In genomic region chr5:172797800-172798199, GRCh38 we compare ENCODE assay signal across 10 cellular contexts. TPM values are rescaled to one million over a fixed set of nuclear protein-coding genes. Genes with fewer than 3 reads are reported as not detected.
A peak's percentile ranks its signal among the peaks of the same experiment; 100 is the strongest.
DNase-seq lines count a peak whose midpoint lies in the region; ATAC-seq and TF ChIP-seq lines count a peak whose summit lies in the region.
"Had no signal": no experiment of that assay in that cellular context is flagged by ENCODE, and none has a peak within 500 bp of the region (broad histone marks: within the 10 kb centered on the region; RNA-seq: fewer than 3 reads in every experiment).

No MANE protein-coding gene starts in this region.

- no peak overlapping the region for H3K9ac ChIP-seq in subcutaneous abdominal adipose tissue (ENCODE audit: low read length in 5 of 5)

- H3K4me1 ChIP-seq in right lobe of liver (peaks cover 0 to 20% (median 5%) of the 10 kb centered on the region in 4 donors), subcutaneous abdominal adipose tissue (ENCODE audit: control insufficient read depth in 5 of 5, insufficient read depth in 5 of 5, low read length in 5 of 5) (peaks cover 34 to 73% (median 62%) of the 10 kb centered on the region in 5 donors)

- WGBS in adipose tissue, 3 donors, result 33 to 67% (median 66%) methylated on average over 5 of the region's 5 CpGs
- 23% methylated on average over 5 of the region's 5 CpGs for WGBS in right lobe of liver (ENCODE audit: insufficient coverage, low coverage, low lambda C conversion rate, missing lambda C conversion rate)

- H3K27me3 ChIP-seq in right lobe of liver, result no peaks in the 10 kb centered on the region
- peaks cover 0 to 4% (median 0%) of the 10 kb centered on the region in 5 donors for H3K27me3 ChIP-seq in subcutaneous abdominal adipose tissue (ENCODE audit: control insufficient read depth in 5 of 5, insufficient read depth in 4 of 5, low read length in 5 of 5)

- TF ChIP-seq POLR2A in right lobe of liver (IDR thresholded peaks at IDR 0.05), result no peak

- H3K36me3 ChIP-seq in right lobe of liver (no peaks in the 10 kb centered on the region), subcutaneous abdominal adipose tissue (ENCODE audit: control insufficient read depth in 5 of 5, insufficient read depth in 5 of 5, low read length in 5 of 5) (no peaks in the 10 kb centered on the region)

- H3K27ac ChIP-seq in adipose tissue (ENCODE audit: low read depth, low read length) (peak overlapping the region; percentile 92), right lobe of liver (peak overlapping the region in 2 of 3 donors; percentile 35 to 63), subcutaneous abdominal adipose tissue (ENCODE audit: low read depth, low read length) (peak overlapping the region; percentile 76)

- no peaks in the 10 kb centered on the region for H3K9me3 ChIP-seq in right lobe of liver
- peaks cover 0 to 6% (median 0%) of the 10 kb centered on the region in 5 donors for H3K9me3 ChIP-seq in subcutaneous abdominal adipose tissue (ENCODE audit: control insufficient read depth in 5 of 5, low read length in 5 of 5)

- ATAC-seq in right lobe of liver, result peak in 2 of 4 donors; percentile 15 to 48
- ATAC-seq in GM19351 (IDR thresholded peaks at IDR 0.05; ENCODE audit: unreplicated experiment), result no peak
- no peak for ATAC-seq in GM21529 (IDR thresholded peaks at IDR 0.05; ENCODE audit: unreplicated experiment)

- no peak overlapping the region for H3K4me3 ChIP-seq in right lobe of liver
- H3K4me3 ChIP-seq in subcutaneous abdominal adipose tissue (ENCODE audit: low read depth in 1 of 5, low read length in 5 of 5), result no peak overlapping the region

- DNase-seq in HuH-7.5 (ENCODE audit: low spot score) (peak; percentile 74), right lobe of liver (no peak), AML-193 (lab: John Stamatoyannopoulos, UW) (no peak)
- DNase-seq in activated CD8-positive, alpha-beta memory T cell treated with anti-CD3 and anti-CD28 coated beads for 24 hours, result no peak
- DNase-seq: activated T-cell treated with anti-CD3 and anti-CD28 coated beads, Interleukin-2, amount 50 U/mL, for 1 hour; NCI-H1436 treated with DMSO at 0.1 percent for 48 hours had no signal

- TF ChIP-seq CTCF in right lobe of liver (IDR thresholded peaks at IDR 0.05), result no peak

- intact Hi-C loops in right lobe of liver (cut with DNase I), result no loop called here

RNA-seq across cellular contexts. Expression of gene DUSP1, which starts 26.8 kb away (rescaled TPM):
- polyA plus RNA-seq in adipose tissue, result 1,000 to 10,000 TPM in 1 of 3 donors, 100 to 1,000 TPM in 2; 163 to 1,279 (median 758) TPM
- total RNA-seq in right lobe of liver, result 100 to 1,000 TPM; 106 to 407 (median 232) TPM

RNA-seq across cellular contexts. Expression of gene ERGIC1, which starts 36.3 kb away (rescaled TPM):
- 100 to 1,000 TPM in 2 of 3 donors, 10 to 100 TPM in 1; 66.5 to 123 (median 119) TPM for polyA plus RNA-seq in adipose tissue
- total RNA-seq in right lobe of liver, result 100 to 1,000 TPM; 103 to 264 (median 154) TPM
